6 cellular contexts compared by ENCODE assay signal in the genomic region with DNA sequence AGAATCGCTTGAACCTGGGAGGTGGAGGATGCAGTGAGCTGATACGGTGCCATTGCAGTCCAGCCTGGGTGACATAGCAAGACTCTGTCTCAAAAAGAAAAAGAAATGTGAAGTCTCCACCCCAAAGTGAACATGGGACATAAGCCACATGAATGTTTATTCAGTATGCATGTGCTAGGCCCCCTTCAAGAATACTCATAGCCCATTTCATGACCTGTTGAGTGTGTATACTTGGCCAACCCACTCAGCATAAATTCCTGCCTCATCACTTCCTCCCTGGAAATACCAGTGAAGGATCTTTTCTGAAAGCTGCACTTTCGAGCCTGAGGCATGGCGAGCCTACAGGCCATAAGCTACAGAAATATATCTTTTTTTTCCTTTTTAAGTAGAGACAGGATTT. TPM values are rescaled to one million over a fixed set of nuclear protein-coding genes. Genes with fewer than 3 reads are reported as not detected.
"Had no signal": no experiment of that assay in that cellular context is flagged by ENCODE, and none has a peak within 500 bp of the region (broad histone marks: within the 10 kb centered on the region; RNA-seq: fewer than 3 reads in every experiment).

No MANE protein-coding gene starts in this region.

RNA-seq across cellular contexts. Expression of a gene that starts 6.8 kb away (rescaled TPM):
- total RNA-seq: HepG2, HT-29, HT1080, IMR-90, K562 had no signal
- polyA plus RNA-seq: HepG2, IgD-negative memory B cell, IMR-90, K562 had no signal

RNA-seq across cellular contexts. Expression of a gene that starts 18.0 kb away (rescaled TPM):
- total RNA-seq: HepG2, HT-29, HT1080, IMR-90, K562 had no signal
- polyA plus RNA-seq: HepG2, IgD-negative memory B cell, IMR-90, K562 had no signal

RNA-seq across cellular contexts. Expression of a gene that starts 24.5 kb away (rescaled TPM):
- total RNA-seq: HepG2, HT-29, HT1080, IMR-90, K562 had no signal
- polyA plus RNA-seq: HepG2, IgD-negative memory B cell, IMR-90, K562 had no signal

RNA-seq across cellular contexts. Expression of a gene that starts 45.3 kb away (rescaled TPM):
- total RNA-seq: HepG2, HT-29, HT1080, IMR-90, K562 had no signal
- polyA plus RNA-seq: HepG2, IgD-negative memory B cell, IMR-90, K562 had no signal

RNA-seq across cellular contexts. Expression of a gene that starts 49.5 kb away (rescaled TPM):
- total RNA-seq: HepG2, HT-29, HT1080, IMR-90, K562 had no signal
- polyA plus RNA-seq: HepG2, IgD-negative memory B cell, IMR-90, K562 had no signal
